8 cellular contexts compared by ENCODE assay signal in genomic region chr2:138503087-138503442, GRCh38. TPM values are rescaled to one million over a fixed set of nuclear protein-coding genes. Genes with fewer than 3 reads are reported as not detected.
A peak's percentile ranks its signal among the peaks of the same experiment; 100 is the strongest.
DNase-seq lines count a peak whose midpoint lies in the region; ATAC-seq and TF ChIP-seq lines count a peak whose summit lies in the region.

No MANE protein-coding gene starts in this region.

- H2BK15ac ChIP-seq in mesendoderm (replicated peaks; ENCODE audit: low read depth), result no peak overlapping the region

- H2BK120ac ChIP-seq in mesendoderm (ENCODE audit: low read depth, low read length), result no peak overlapping the region

- peak overlapping the region; percentile 69 for H3K9ac ChIP-seq in mesendoderm (ENCODE audit: low read length)

- H3K23ac ChIP-seq in mesendoderm (ENCODE audit: low read length), result no peak overlapping the region

- DNase-seq in DMS 273 (lab: John Stamatoyannopoulos, UW; ENCODE audit: unreplicated experiment), result peak; percentile 39
- no peak for DNase-seq in DMS 273 treated with DMSO at 0.1 percent for 48 hours (lab: John Stamatoyannopoulos, UW)
- DNase-seq in MV-4-11 (lab: John Stamatoyannopoulos, UW), result peak; percentile 84
- DNase-seq in brain microvascular endothelial cell, result no peak
- DNase-seq in mesendoderm, result no peak
- DNase-seq in activated CD4-positive, alpha-beta T cell treated with anti-CD3 and anti-CD28 coated beads for 1 hour, result no peak
- DNase-seq in stimulated activated CD4-positive, alpha-beta T cell treated with anti-CD3 and anti-CD28 coated beads, Interleukin-12 subunit alpha, Interleukin-12 subunit beta, amount 100 ng/mL, for 4 hours, result no peak

- WGBS in mesendoderm (ENCODE audit: extremely low coverage, insufficient coverage, low lambda C conversion rate), result no CpG with 5 or more reads among the region's 2 CpGs

- no peak overlapping the region for H3K18ac ChIP-seq in mesendoderm (ENCODE audit: low read length)

- no peak overlapping the region for H2AK5ac ChIP-seq in mesendoderm (ENCODE audit: low read length)

- H3K4ac ChIP-seq in mesendoderm (ENCODE audit: low read depth, low read length), result no peak overlapping the region

- peak overlapping the region; percentile 33 for H3K4me2 ChIP-seq in mesendoderm (ENCODE audit: low read length)

- H2BK5ac ChIP-seq in mesendoderm (ENCODE audit: low read length), result no peak overlapping the region

- H3K36me3 ChIP-seq in brain microvascular endothelial cell (replicated peaks) (no peaks in the 10 kb centered on the region), mesendoderm (ENCODE audit: control insufficient read depth, insufficient read depth, low read length) (no peaks in the 10 kb centered on the region)

- ATAC-seq in GM19395 (IDR thresholded peaks at IDR 0.05; ENCODE audit: unreplicated experiment), result no peak

- in situ Hi-C loops in brain microvascular endothelial cell (cut with HindIII; ENCODE audit: low pct_ligation_motif_present, low sequenced_read_pairs), result no loop called here

- H3K27me3 ChIP-seq in brain microvascular endothelial cell (replicated peaks) (no peaks in the 10 kb centered on the region), mesendoderm (ENCODE audit: insufficient read depth, low read length, poor library complexity) (no peaks in the 10 kb centered on the region)

- H3K79me2 ChIP-seq in mesendoderm (ENCODE audit: control insufficient read depth, insufficient read depth, low read length), result peaks cover 40% of the 10 kb centered on the region

- TF ChIP-seq CTCF in brain microvascular endothelial cell (IDR thresholded peaks at IDR 0.05; ENCODE audit: low read depth, low read length, missing control alignments), result no peak

- peak overlapping the region; percentile 96 for H3K56ac ChIP-seq in mesendoderm (ENCODE audit: low read length)

- no peak overlapping the region for H4K5ac ChIP-seq in mesendoderm (ENCODE audit: low read length)

- H3K27ac ChIP-seq in brain microvascular endothelial cell, result no peak overlapping the region
- H3K27ac ChIP-seq in mesendoderm (ENCODE audit: low read depth, low read length), result no peak overlapping the region

- no peak overlapping the region for H4K8ac ChIP-seq in mesendoderm (ENCODE audit: low read depth, low read length)

- H3K79me1 ChIP-seq in mesendoderm (ENCODE audit: low read length), result peaks cover 3% of the 10 kb centered on the region

- H3K4me1 ChIP-seq in mesendoderm (ENCODE audit: control insufficient read depth, low read depth, low read length), result peaks cover 8% of the 10 kb centered on the region

- H3K4me3 ChIP-seq in brain microvascular endothelial cell (ENCODE audit: low read depth, low read length), result peak overlapping the region; percentile 82
- H3K4me3 ChIP-seq in mesendoderm (ENCODE audit: low read length), result peak overlapping the region; percentile 48

RNA-seq across cellular contexts. Expression of gene SPOPL, which starts 1.5 kb away (rescaled TPM):
- 6.4 TPM for polyA plus RNA-seq in mesendoderm (2013, experiment 1 of 2)
- polyA plus RNA-seq in mesendoderm (2013, experiment 2 of 2), result 7.4 TPM

Comparison
In these comparisons a context has a peak if more than half of its experiments do, and no peak if none do; other contexts are left out.
1. DNase-seq: peak in DMS 273 (single experiment) and MV-4-11 (single experiment); none in DMS 273 treated with DMSO at 0.1 percent for 48 hours (single experiment), brain microvascular endothelial cell (single experiment), mesendoderm (single experiment), activated CD4-positive, alpha-beta T cell treated with anti-CD3 and anti-CD28 coated beads for 1 hour (single experiment) and stimulated activated CD4-positive, alpha-beta T cell treated with anti-CD3 and anti-CD28 coated beads, Interleukin-12 subunit alpha, Interleukin-12 subunit beta, amount 100 ng/mL, for 4 hours (single experiment).